16 cellular contexts compared by ENCODE assay signal in the genomic region with DNA sequence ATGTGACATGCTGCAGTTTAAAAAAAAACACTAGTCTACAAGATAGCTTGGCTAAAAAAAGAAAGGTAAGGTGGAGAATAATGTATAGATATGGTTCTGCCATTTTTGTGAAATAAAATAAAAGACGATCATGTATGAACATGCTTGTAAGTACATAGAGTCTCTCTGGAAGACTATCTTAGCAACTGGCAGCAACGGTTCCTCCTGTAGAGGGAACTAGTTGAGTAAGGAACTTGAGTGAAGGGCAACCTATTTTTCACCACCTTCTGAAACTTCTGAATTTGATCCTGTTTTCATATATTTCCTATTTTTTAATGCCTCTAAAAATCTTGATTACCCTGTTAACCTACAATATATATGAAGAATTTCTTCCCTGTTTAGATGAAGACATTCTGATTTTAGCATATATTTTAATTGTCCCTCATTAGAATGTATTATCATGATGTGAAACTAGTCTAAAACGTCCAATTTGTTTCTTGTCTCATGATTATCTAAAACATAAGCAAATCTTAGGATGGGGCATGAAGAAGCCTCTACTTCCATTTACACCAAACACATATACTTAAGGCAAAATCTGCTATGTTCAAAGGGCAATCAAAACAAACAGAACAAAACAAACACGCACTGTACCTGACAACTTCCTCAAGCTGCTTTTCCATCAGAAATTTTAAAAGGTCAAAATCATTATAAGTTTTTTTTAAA.
DNase-seq lines count a peak whose midpoint lies in the region; ATAC-seq, FAIRE-seq and TF ChIP-seq lines count a peak whose summit lies in the region.
"Had no signal": no experiment of that assay in that cellular context is flagged by ENCODE, and none has a peak within 500 bp of the region (broad histone marks: within the 10 kb centered on the region; RNA-seq: fewer than 3 reads in every experiment).

No MANE protein-coding gene starts in this region.

- peak in 1 of 2 donors; percentile 14 for TF ChIP-seq RAD21 in liver (IDR thresholded peaks at IDR 0.05)

- 41% methylated on average over 4 of the region's 4 CpGs for WGBS in liver

- no peak for DNase-seq in Calu3
- DNase-seq in LNCaP clone FGC (ENCODE audit: low read depth), result no peak
- DNase-seq in KG1 (lab: John Stamatoyannopoulos, UW), result no peak
- DNase-seq in NCI-H510A treated with DMSO at 0.1 percent for 48 hours (lab: John Stamatoyannopoulos, UW), result no peak
- DNase-seq: HFFc6, Karpas-422, NCI-H1436, NCI-H2081, NCI-H524, SHP77 treated with DMSO at 0.1 percent for 48 hours had no signal

- H3K27ac Mint-ChIP-seq in Calu3 (ENCODE audit: unreplicated experiment), result peak overlapping the region; percentile 33
- H3K27ac Mint-ChIP-seq: CD14-positive monocyte, HFFc6 had no signal

- peak overlapping the region; percentile 29 to 37 for H3K27ac ChIP-seq in liver (ENCODE audit: low read depth in 1 of 2, low read length in 2 of 2)

- H3K4me3 ChIP-seq in LNCaP clone FGC (ENCODE audit: low read depth, low read length) (no peak overlapping the region), liver (ENCODE audit: low read depth in 1 of 3, low read length in 3 of 3) (no peak overlapping the region)

- no peaks in the 10 kb centered on the region for H3K27me3 Mint-ChIP-seq in Calu3 (ENCODE audit: unreplicated experiment)

- CTCF ChIA-PET in Calu3 (lab: Charles Lee), result no interaction called here

- H3K9me3 Mint-ChIP-seq in Calu3 (ENCODE audit: low read depth, unreplicated experiment), result no peaks in the 10 kb centered on the region
- H3K9me3 Mint-ChIP-seq: CD14-positive monocyte, HFFc6 had no signal

- intact Hi-C loops in Calu3 (cut with micrococcal nuclease; ENCODE audit: unreplicated experiment), result loop anchor here (5.0 to 10.0 kb wide), 2 partner anchors 86 to 121 kb away; no protein-coding TSS in a partner anchor

- no peaks in the 10 kb centered on the region for H3K36me3 Mint-ChIP-seq in Calu3 (ENCODE audit: insufficient read depth, unreplicated experiment)
- H3K36me3 Mint-ChIP-seq: CD14-positive monocyte had no signal

- H3K36me3 ChIP-seq in liver (ENCODE audit: control insufficient read depth in 4 of 4, insufficient read depth in 3 of 4, low read depth in 1 of 4, low read length in 3 of 4), result no peaks in the 10 kb centered on the region

- FAIRE-seq in colon (lab: Jason Lieb, UNC), result peak; percentile 18
- FAIRE-seq: GM19239, H54 had no signal

- peak overlapping the region in 1 of 2 donors; percentile 54 for H3K9ac ChIP-seq in liver (ENCODE audit: low read depth in 1 of 2, low read length in 2 of 2)

- peaks cover 10% of the 10 kb centered on the region for H3K4me1 Mint-ChIP-seq in Calu3 (ENCODE audit: low read depth, unreplicated experiment)

- no TSS peak for BruUV-seq in Calu3 (replicated peaks; lab: Mats Ljungman, UMichigan)

- peaks cover 5 to 19% (median 8%) of the 10 kb centered on the region in 4 donors for H3K4me1 ChIP-seq in liver (ENCODE audit: control insufficient read depth in 4 of 4, insufficient read depth in 4 of 4, low read length in 3 of 4)

- no peak for ATAC-seq in GM19452 (IDR thresholded peaks at IDR 0.05; ENCODE audit: unreplicated experiment)

- no peak for TF ChIP-seq CTCF in Calu3 (IDR thresholded peaks at IDR 0.05; ENCODE audit: unreplicated experiment)
- TF ChIP-seq CTCF in LNCaP clone FGC (IDR thresholded peaks at IDR 0.05; ENCODE audit: control insufficient read depth, extremely low read depth, insufficient read depth), result peak; percentile 22; the same call in 1 of the 2 replicates
- TF ChIP-seq CTCF in liver (IDR thresholded peaks at IDR 0.05; ENCODE audit: low read depth, low read length, missing input control), result no peak

- no peaks in the 10 kb centered on the region for H3K27me3 ChIP-seq in liver (ENCODE audit: control insufficient read depth in 4 of 4, insufficient read depth in 4 of 4, low read length in 3 of 4)

- H3K4me3 Mint-ChIP-seq in Calu3 (ENCODE audit: low read depth, unreplicated experiment), result no peak overlapping the region
- H3K4me3 Mint-ChIP-seq: CD14-positive monocyte, HFFc6 had no signal

- no peaks in the 10 kb centered on the region for H3K9me3 ChIP-seq in liver (ENCODE audit: control insufficient read depth in 4 of 4, low read length in 3 of 4)

TF ChIP-seq in liver, 16 proteins besides CTCF, POLR2A, EP300 and RAD21:
- TF ChIP-seq, protein P1, sequence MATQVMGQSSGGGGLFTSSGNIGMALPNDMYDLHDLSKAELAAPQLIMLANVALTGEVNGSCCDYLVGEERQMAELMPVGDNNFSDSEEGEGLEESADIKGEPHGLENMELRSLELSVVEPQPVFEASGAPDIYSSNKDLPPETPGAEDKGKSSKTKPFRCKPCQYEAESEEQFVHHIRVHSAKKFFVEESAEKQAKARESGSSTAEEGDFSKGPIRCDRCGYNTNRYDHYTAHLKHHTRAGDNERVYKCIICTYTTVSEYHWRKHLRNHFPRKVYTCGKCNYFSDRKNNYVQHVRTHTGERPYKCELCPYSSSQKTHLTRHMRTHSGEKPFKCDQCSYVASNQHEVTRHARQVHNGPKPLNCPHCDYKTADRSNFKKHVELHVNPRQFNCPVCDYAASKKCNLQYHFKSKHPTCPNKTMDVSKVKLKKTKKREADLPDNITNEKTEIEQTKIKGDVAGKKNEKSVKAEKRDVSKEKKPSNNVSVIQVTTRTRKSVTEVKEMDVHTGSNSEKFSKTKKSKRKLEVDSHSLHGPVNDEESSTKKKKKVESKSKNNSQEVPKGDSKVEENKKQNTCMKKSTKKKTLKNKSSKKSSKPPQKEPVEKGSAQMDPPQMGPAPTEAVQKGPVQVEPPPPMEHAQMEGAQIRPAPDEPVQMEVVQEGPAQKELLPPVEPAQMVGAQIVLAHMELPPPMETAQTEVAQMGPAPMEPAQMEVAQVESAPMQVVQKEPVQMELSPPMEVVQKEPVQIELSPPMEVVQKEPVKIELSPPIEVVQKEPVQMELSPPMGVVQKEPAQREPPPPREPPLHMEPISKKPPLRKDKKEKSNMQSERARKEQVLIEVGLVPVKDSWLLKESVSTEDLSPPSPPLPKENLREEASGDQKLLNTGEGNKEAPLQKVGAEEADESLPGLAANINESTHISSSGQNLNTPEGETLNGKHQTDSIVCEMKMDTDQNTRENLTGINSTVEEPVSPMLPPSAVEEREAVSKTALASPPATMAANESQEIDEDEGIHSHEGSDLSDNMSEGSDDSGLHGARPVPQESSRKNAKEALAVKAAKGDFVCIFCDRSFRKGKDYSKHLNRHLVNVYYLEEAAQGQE (IDR thresholded peaks at IDR 0.05), result no peak
- peak in 1 of 2 donors; percentile 52 for TF ChIP-seq HNF4A (conservative IDR thresholded peaks at IDR 0.05)
- TF ChIP-seq YY1 (IDR thresholded peaks at IDR 0.05), result no peak
- no peak for TF ChIP-seq ATF3 (IDR thresholded peaks at IDR 0.05)
TF ChIP-seq in liver: peak in this region for 1.
